ENCODE assay signal across 1 cellular context in the genomic region with DNA sequence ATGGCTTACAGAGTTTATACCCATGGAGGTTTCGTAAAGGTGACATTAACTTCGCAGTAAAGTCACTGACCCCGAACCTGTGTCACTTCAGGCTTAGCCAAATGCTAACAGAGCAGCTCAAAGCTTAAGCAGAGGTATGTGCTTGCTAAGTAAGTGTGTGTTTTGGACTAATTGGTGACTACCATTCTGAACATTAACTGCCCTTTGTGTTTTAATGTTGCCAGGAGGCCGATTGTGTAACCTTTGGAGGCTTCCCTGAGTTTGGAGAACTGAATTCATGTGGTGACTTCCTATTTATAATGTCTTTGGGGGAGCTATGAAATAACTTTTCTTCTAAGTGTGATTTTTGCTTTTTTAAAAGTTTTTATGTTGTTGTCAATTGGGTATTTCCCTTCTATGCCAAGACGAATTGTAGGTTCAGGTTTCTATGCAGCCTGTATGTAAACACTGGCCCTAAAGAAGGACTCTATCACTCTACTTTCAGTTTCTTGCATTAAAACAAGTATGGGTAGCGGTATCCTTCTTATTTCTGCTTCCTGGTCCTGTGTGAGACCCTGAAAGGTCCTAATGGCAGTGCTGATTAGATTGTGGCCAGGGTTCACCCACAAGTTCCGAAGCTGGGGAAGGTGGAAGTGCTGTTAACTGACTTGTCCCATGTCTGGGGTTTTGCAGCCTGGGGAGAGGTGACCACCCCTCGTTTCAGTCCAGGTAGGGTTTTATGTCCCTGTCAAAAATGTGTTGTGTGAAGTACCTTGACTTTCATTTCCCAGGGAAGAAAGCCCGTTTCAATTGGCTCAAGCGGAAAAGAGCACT.
TF ChIP-seq lines count a peak whose summit lies in the region.

No MANE protein-coding gene starts in this region.

TF ChIP-seq in HepG2, 621 proteins besides CTCF, POLR2A, EP300 and RAD21 (continued from another document and continues in another):
- TF ChIP-seq, protein P1, sequence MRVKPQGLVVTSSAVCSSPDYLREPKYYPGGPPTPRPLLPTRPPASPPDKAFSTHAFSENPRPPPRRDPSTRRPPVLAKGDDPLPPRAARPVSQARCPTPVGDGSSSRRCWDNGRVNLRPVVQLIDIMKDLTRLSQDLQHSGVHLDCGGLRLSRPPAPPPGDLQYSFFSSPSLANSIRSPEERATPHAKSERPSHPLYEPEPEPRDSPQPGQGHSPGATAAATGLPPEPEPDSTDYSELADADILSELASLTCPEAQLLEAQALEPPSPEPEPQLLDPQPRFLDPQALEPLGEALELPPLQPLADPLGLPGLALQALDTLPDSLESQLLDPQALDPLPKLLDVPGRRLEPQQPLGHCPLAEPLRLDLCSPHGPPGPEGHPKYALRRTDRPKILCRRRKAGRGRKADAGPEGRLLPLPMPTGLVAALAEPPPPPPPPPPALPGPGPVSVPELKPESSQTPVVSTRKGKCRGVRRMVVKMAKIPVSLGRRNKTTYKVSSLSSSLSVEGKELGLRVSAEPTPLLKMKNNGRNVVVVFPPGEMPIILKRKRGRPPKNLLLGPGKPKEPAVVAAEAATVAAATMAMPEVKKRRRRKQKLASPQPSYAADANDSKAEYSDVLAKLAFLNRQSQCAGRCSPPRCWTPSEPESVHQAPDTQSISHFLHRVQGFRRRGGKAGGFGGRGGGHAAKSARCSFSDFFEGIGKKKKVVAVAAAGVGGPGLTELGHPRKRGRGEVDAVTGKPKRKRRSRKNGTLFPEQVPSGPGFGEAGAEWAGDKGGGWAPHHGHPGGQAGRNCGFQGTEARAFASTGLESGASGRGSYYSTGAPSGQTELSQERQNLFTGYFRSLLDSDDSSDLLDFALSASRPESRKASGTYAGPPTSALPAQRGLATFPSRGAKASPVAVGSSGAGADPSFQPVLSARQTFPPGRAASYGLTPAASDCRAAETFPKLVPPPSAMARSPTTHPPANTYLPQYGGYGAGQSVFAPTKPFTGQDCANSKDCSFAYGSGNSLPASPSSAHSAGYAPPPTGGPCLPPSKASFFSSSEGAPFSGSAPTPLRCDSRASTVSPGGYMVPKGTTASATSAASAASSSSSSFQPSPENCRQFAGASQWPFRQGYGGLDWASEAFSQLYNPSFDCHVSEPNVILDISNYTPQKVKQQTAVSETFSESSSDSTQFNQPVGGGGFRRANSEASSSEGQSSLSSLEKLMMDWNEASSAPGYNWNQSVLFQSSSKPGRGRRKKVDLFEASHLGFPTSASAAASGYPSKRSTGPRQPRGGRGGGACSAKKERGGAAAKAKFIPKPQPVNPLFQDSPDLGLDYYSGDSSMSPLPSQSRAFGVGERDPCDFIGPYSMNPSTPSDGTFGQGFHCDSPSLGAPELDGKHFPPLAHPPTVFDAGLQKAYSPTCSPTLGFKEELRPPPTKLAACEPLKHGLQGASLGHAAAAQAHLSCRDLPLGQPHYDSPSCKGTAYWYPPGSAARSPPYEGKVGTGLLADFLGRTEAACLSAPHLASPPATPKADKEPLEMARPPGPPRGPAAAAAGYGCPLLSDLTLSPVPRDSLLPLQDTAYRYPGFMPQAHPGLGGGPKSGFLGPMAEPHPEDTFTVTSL (CRISPR knock-in tag; IDR thresholded peaks at IDR 0.05; ENCODE audit: borderline replicate concordance) = 0 out of 2 replicates have a peak, but pooled peaks have one; percentile 37
- TF ChIP-seq, protein P2, sequence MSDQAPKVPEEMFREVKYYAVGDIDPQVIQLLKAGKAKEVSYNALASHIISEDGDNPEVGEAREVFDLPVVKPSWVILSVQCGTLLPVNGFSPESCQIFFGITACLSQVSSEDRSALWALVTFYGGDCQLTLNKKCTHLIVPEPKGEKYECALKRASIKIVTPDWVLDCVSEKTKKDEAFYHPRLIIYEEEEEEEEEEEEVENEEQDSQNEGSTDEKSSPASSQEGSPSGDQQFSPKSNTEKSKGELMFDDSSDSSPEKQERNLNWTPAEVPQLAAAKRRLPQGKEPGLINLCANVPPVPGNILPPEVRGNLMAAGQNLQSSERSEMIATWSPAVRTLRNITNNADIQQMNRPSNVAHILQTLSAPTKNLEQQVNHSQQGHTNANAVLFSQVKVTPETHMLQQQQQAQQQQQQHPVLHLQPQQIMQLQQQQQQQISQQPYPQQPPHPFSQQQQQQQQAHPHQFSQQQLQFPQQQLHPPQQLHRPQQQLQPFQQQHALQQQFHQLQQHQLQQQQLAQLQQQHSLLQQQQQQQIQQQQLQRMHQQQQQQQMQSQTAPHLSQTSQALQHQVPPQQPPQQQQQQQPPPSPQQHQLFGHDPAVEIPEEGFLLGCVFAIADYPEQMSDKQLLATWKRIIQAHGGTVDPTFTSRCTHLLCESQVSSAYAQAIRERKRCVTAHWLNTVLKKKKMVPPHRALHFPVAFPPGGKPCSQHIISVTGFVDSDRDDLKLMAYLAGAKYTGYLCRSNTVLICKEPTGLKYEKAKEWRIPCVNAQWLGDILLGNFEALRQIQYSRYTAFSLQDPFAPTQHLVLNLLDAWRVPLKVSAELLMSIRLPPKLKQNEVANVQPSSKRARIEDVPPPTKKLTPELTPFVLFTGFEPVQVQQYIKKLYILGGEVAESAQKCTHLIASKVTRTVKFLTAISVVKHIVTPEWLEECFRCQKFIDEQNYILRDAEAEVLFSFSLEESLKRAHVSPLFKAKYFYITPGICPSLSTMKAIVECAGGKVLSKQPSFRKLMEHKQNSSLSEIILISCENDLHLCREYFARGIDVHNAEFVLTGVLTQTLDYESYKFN (CRISPR knock-in tag; conservative IDR thresholded peaks at IDR 0.05) = peak; percentile 69
- peak; percentile 41; the same call in 1 of the 2 replicates for TF ChIP-seq RXRA (CRISPR knock-in tag; IDR thresholded peaks at IDR 0.05)
- TF ChIP-seq TBX2 (CRISPR knock-in tag; IDR thresholded peaks at IDR 0.05; ENCODE audit: borderline replicate concordance) = peak; percentile 83; the same call in 1 of the 2 replicates
- TF ChIP-seq NCOR1 (IDR thresholded peaks at IDR 0.05; ENCODE audit: borderline replicate concordance, low read length) = peak; percentile 26; the same call in 1 of the 2 replicates
- TF ChIP-seq ZNF629 (CRISPR knock-in tag; conservative IDR thresholded peaks at IDR 0.05) = 0 out of 2 replicates have a peak, but pooled peaks have one; percentile 7
- no peak for TF ChIP-seq FOXP1 (IDR thresholded peaks at IDR 0.05)
- TF ChIP-seq FOXP1 (CRISPR knock-in tag; IDR thresholded peaks at IDR 0.05) = peak; percentile 35; the same call in 1 of the 2 replicates
- TF ChIP-seq NCOA2 (CRISPR knock-in tag; IDR thresholded peaks at IDR 0.05) = peak; percentile 35; the same call in 1 of the 2 replicates
- TF ChIP-seq, protein P3, sequence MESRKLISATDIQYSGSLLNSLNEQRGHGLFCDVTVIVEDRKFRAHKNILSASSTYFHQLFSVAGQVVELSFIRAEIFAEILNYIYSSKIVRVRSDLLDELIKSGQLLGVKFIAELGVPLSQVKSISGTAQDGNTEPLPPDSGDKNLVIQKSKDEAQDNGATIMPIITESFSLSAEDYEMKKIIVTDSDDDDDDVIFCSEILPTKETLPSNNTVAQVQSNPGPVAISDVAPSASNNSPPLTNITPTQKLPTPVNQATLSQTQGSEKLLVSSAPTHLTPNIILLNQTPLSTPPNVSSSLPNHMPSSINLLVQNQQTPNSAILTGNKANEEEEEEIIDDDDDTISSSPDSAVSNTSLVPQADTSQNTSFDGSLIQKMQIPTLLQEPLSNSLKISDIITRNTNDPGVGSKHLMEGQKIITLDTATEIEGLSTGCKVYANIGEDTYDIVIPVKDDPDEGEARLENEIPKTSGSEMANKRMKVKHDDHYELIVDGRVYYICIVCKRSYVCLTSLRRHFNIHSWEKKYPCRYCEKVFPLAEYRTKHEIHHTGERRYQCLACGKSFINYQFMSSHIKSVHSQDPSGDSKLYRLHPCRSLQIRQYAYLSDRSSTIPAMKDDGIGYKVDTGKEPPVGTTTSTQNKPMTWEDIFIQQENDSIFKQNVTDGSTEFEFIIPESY (CRISPR knock-in tag; IDR thresholded peaks at IDR 0.05) = no peak
- TF ChIP-seq, protein P4, sequence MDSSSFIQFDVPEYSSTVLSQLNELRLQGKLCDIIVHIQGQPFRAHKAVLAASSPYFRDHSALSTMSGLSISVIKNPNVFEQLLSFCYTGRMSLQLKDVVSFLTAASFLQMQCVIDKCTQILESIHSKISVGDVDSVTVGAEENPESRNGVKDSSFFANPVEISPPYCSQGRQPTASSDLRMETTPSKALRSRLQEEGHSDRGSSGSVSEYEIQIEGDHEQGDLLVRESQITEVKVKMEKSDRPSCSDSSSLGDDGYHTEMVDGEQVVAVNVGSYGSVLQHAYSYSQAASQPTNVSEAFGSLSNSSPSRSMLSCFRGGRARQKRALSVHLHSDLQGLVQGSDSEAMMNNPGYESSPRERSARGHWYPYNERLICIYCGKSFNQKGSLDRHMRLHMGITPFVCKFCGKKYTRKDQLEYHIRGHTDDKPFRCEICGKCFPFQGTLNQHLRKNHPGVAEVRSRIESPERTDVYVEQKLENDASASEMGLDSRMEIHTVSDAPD (CRISPR knock-in tag; IDR thresholded peaks at IDR 0.05) = peak; percentile 98
- TF ChIP-seq SOX13 (IDR thresholded peaks at IDR 0.05) = no peak
- TF ChIP-seq SOX13 (CRISPR knock-in tag; conservative IDR thresholded peaks at IDR 0.05 in 1 of 2, IDR thresholded peaks at IDR 0.05 in 1 of 2) = peak in 1 of 2 experiments; percentile 84; a peak in 2 of 4 replicates
- TF ChIP-seq TBX3 (IDR thresholded peaks at IDR 0.05; ENCODE audit: borderline replicate concordance) = peak; percentile 67; the same call in 1 of the 2 replicates
- peak; percentile 67 for TF ChIP-seq HDAC2 (CRISPR knock-in tag; IDR thresholded peaks at IDR 0.05)
- TF ChIP-seq, protein P5, sequence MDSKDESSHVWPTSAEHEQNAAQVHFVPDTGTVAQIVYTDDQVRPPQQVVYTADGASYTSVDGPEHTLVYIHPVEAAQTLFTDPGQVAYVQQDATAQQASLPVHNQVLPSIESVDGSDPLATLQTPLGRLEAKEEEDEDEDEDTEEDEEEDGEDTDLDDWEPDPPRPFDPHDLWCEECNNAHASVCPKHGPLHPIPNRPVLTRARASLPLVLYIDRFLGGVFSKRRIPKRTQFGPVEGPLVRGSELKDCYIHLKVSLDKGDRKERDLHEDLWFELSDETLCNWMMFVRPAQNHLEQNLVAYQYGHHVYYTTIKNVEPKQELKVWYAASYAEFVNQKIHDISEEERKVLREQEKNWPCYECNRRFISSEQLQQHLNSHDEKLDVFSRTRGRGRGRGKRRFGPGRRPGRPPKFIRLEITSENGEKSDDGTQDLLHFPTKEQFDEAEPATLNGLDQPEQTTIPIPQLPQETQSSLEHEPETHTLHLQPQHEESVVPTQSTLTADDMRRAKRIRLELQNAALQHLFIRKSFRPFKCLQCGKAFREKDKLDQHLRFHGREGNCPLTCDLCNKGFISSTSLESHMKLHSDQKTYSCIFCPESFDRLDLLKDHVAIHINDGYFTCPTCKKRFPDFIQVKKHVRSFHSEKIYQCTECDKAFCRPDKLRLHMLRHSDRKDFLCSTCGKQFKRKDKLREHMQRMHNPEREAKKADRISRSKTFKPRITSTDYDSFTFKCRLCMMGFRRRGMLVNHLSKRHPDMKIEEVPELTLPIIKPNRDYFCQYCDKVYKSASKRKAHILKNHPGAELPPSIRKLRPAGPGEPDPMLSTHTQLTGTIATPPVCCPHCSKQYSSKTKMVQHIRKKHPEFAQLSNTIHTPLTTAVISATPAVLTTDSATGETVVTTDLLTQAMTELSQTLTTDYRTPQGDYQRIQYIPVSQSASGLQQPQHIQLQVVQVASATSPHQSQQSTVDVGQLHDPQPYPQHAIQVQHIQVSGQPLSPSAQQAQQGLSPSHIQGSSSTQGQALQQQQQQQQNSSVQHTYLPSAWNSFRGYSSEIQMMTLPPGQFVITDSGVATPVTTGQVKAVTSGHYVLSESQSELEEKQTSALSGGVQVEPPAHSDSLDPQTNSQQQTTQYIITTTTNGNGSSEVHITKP (CRISPR knock-in tag; IDR thresholded peaks at IDR 0.05; ENCODE audit: low read depth) = 0 out of 2 replicates have a peak, but pooled peaks have one; percentile 33
- TF ChIP-seq, protein P6, sequence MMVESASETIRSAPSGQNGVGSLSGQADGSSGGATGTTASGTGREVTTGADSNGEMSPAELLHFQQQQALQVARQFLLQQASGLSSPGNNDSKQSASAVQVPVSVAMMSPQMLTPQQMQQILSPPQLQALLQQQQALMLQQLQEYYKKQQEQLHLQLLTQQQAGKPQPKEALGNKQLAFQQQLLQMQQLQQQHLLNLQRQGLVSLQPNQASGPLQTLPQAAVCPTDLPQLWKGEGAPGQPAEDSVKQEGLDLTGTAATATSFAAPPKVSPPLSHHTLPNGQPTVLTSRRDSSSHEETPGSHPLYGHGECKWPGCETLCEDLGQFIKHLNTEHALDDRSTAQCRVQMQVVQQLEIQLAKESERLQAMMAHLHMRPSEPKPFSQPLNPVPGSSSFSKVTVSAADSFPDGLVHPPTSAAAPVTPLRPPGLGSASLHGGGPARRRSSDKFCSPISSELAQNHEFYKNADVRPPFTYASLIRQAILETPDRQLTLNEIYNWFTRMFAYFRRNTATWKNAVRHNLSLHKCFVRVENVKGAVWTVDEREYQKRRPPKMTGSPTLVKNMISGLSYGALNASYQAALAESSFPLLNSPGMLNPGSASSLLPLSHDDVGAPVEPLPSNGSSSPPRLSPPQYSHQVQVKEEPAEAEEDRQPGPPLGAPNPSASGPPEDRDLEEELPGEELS (CRISPR knock-in tag; IDR thresholded peaks at IDR 0.05) = peak; percentile 48; the same call in 1 of the 2 replicates
- peak; percentile 46; the same call in 1 of the 2 replicates for TF ChIP-seq ESRRA (CRISPR knock-in tag; IDR thresholded peaks at IDR 0.05; ENCODE audit: low read depth)
- no peak for TF ChIP-seq CBFB (CRISPR knock-in tag; IDR thresholded peaks at IDR 0.05)
- no peak for TF ChIP-seq FOXO1 (CRISPR knock-in tag; IDR thresholded peaks at IDR 0.05)
- no peak for TF ChIP-seq CCAR2 (optimal IDR thresholded peaks at IDR 0.05; ENCODE audit: low read depth, low read length)
- 0 out of 2 replicates have a peak, but pooled peaks have one; percentile 10 for TF ChIP-seq PHF21A (CRISPR knock-in tag; IDR thresholded peaks at IDR 0.05)
- TF ChIP-seq ATF1 (CRISPR knock-in tag; IDR thresholded peaks at IDR 0.05) = 0 out of 2 replicates have a peak, but pooled peaks have one; percentile 46
- no peak for TF ChIP-seq ZNF75D (CRISPR knock-in tag; IDR thresholded peaks at IDR 0.05; ENCODE audit: borderline replicate concordance)
- TF ChIP-seq KDM6A (CRISPR knock-in tag; IDR thresholded peaks at IDR 0.05; ENCODE audit: low read depth) = 0 out of 2 replicates have a peak, but pooled peaks have one; percentile 29
- TF ChIP-seq CEBPG (CRISPR knock-in tag; IDR thresholded peaks at IDR 0.05) = peak; percentile 91
- TF ChIP-seq HDAC1 (CRISPR knock-in tag; IDR thresholded peaks at IDR 0.05) = peak; percentile 53; the same call in 1 of the 2 replicates
- TF ChIP-seq ZNF614 (CRISPR knock-in tag; IDR thresholded peaks at IDR 0.05; ENCODE audit: borderline replicate concordance) = peak; percentile 39; the same call in 1 of the 2 replicates
- peak; percentile 31; the same call in 1 of the 2 replicates for TF ChIP-seq TCF7 (IDR thresholded peaks at IDR 0.05; ENCODE audit: low read depth)
- peak; percentile 22; the same call in 1 of the 2 replicates for TF ChIP-seq ZNF331 (CRISPR knock-in tag; IDR thresholded peaks at IDR 0.05)
- TF ChIP-seq, protein P7, sequence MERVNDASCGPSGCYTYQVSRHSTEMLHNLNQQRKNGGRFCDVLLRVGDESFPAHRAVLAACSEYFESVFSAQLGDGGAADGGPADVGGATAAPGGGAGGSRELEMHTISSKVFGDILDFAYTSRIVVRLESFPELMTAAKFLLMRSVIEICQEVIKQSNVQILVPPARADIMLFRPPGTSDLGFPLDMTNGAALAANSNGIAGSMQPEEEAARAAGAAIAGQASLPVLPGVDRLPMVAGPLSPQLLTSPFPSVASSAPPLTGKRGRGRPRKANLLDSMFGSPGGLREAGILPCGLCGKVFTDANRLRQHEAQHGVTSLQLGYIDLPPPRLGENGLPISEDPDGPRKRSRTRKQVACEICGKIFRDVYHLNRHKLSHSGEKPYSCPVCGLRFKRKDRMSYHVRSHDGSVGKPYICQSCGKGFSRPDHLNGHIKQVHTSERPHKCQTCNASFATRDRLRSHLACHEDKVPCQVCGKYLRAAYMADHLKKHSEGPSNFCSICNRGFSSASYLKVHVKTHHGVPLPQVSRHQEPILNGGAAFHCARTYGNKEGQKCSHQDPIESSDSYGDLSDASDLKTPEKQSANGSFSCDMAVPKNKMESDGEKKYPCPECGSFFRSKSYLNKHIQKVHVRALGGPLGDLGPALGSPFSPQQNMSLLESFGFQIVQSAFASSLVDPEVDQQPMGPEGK (CRISPR knock-in tag; IDR thresholded peaks at IDR 0.05) = no peak
- TF ChIP-seq RXRB (CRISPR knock-in tag; IDR thresholded peaks at IDR 0.05; ENCODE audit: borderline replicate concordance) = peak; percentile 60; the same call in 1 of the 2 replicates
